ENCODE assay signal across 8 cellular contexts in genomic region chr9:4297151-4297794, GRCh38. TPM values are rescaled to one million over a fixed set of nuclear protein-coding genes. Genes with fewer than 3 reads are reported as not detected.
DNase-seq lines count a peak whose midpoint lies in the region; ATAC-seq and TF ChIP-seq lines count a peak whose summit lies in the region.

No MANE protein-coding gene starts in this region.

- peaks cover 26% of the 10 kb centered on the region for H3K4me1 Mint-ChIP-seq in activated T-cell treated with anti-CD3 and anti-CD28 coated beads, Interleukin-2, amount 50 U/mL, for 4 hours (ENCODE audit: low read depth)

- H3K4me1 ChIP-seq in fibroblast of lung (ENCODE audit: control insufficient read depth, extremely low read depth, insufficient read depth, low read length) (peaks cover 21% of the 10 kb centered on the region), muscle layer of colon (ENCODE audit: insufficient read depth, low read length) (peaks cover 10% of the 10 kb centered on the region), testis (peaks cover 14% of the 10 kb centered on the region)

- peak overlapping the region; percentile 86 for H3K9ac ChIP-seq in fibroblast of lung (ENCODE audit: insufficient read depth, low read length)
- peak overlapping the region; percentile 75 for H3K9ac ChIP-seq in muscle layer of colon (ENCODE audit: low read length)

- intact Hi-C loops in testis (cut with DNase I; ENCODE audit: low total_unique reads): no loop called here

- no peaks in the 10 kb centered on the region for H3K27me3 ChIP-seq in fibroblast of lung (ENCODE audit: control insufficient read depth, insufficient read depth, low read length)
- H3K27me3 ChIP-seq in muscle layer of colon (ENCODE audit: control insufficient read depth in 1 of 2, insufficient read depth in 2 of 2, low read length in 2 of 2): no peaks in the 10 kb centered on the region
- no peaks in the 10 kb centered on the region for H3K27me3 ChIP-seq in testis

- peak overlapping the region; percentile 54 for H2AFZ ChIP-seq in fibroblast of lung (ENCODE audit: low read length)

- no peaks in the 10 kb centered on the region for H3K36me3 ChIP-seq in fibroblast of lung (ENCODE audit: control insufficient read depth, insufficient read depth, low read length)
- H3K36me3 ChIP-seq in muscle layer of colon (ENCODE audit: insufficient read depth, low read length): no peaks in the 10 kb centered on the region
- H3K36me3 ChIP-seq in testis (ENCODE audit: low read depth, missing control alignments): no peaks in the 10 kb centered on the region

- H3K27me3 Mint-ChIP-seq in activated T-cell treated with anti-CD3 and anti-CD28 coated beads, Interleukin-2, amount 50 U/mL, for 4 hours (ENCODE audit: low read depth): peaks cover 50% of the 10 kb centered on the region

- H3K9me3 Mint-ChIP-seq in activated T-cell treated with anti-CD3 and anti-CD28 coated beads, Interleukin-2, amount 50 U/mL, for 4 hours: no peaks in the 10 kb centered on the region

- peak overlapping the region; percentile 87 for H3K4me2 ChIP-seq in fibroblast of lung (ENCODE audit: extremely low read depth, insufficient read depth, low read length)

- DNase-seq in NCI-H82 (lab: John Stamatoyannopoulos, UW) (peak; percentile 3), NCI-H82 treated with DMSO at 0.1 percent for 48 hours (lab: John Stamatoyannopoulos, UW; ENCODE audit: unreplicated experiment) (no peak), NCI-H446 treated with DMSO at 0.1 percent for 48 hours (lab: John Stamatoyannopoulos, UW) (peak; percentile 52), fibroblast of lung (ENCODE audit: low read depth in 2 of 2) (peak; percentile 91), testis (peak; percentile 91)
- peak; percentile 21 for DNase-seq in activated T-cell treated with anti-CD3 and anti-CD28 coated beads, Interleukin-2, amount 50 U/mL, for 4 hours

- peak; percentile 39 for ATAC-seq in HG02642 (IDR thresholded peaks at IDR 0.05; ENCODE audit: poor library complexity, unreplicated experiment)
- ATAC-seq in activated T-cell treated with anti-CD3 and anti-CD28 coated beads, Interleukin-2, amount 50 U/mL, for 4 hours: peak; percentile 12 to 18

- 4 to 5% methylated on average over 11 to 20 of the region's 20 CpGs for WGBS in testis, 2 donors

- peak overlapping the region; percentile 92 for H3K4me3 Mint-ChIP-seq in activated T-cell treated with anti-CD3 and anti-CD28 coated beads, Interleukin-2, amount 50 U/mL, for 4 hours

- H3K4me3 ChIP-seq in fibroblast of lung (replicated peaks in 1 of 4; ENCODE audit: control extremely low read depth in 1 of 4, insufficient read depth in 1 of 4, low read depth in 3 of 4, low read length in 4 of 4) (peak overlapping the region; percentile 63 to 88 (median 76)), muscle layer of colon (ENCODE audit: low read depth in 1 of 2, low read length in 2 of 2) (peak overlapping the region; percentile 63 to 70), testis (peak overlapping the region; percentile 78 to 84)

- TF ChIP-seq CTCF in fibroblast of lung (conservative IDR thresholded peaks at IDR 0.05 in 1 of 2, IDR thresholded peaks at IDR 0.05 in 1 of 2; ENCODE audit: low read depth in 1 of 2, low read length in 2 of 2): peak; percentile 49 to 52
- peak in 1 of 3 experiments; percentile 31 for TF ChIP-seq CTCF in testis (IDR thresholded peaks at IDR 0.05)

- no peaks in the 10 kb centered on the region for H3K36me3 Mint-ChIP-seq in activated T-cell treated with anti-CD3 and anti-CD28 coated beads, Interleukin-2, amount 50 U/mL, for 4 hours (ENCODE audit: insufficient read depth)

- no peaks in the 10 kb centered on the region for H4K20me1 ChIP-seq in fibroblast of lung (ENCODE audit: control insufficient read depth, extremely low read depth, insufficient read depth, low read length)

- H3K27ac ChIP-seq in fibroblast of lung (ENCODE audit: insufficient read depth, low read length): peak overlapping the region; percentile 93
- H3K27ac ChIP-seq in muscle layer of colon (ENCODE audit: low read depth, low read length): peak overlapping the region; percentile 69
- H3K27ac ChIP-seq in testis: peak overlapping the region; percentile 96

- H3K9me3 ChIP-seq in fibroblast of lung (ENCODE audit: control insufficient read depth, insufficient read depth, low read depth, low read length) (no peaks in the 10 kb centered on the region), muscle layer of colon (ENCODE audit: low read length) (no peaks in the 10 kb centered on the region), testis (no peaks in the 10 kb centered on the region)

- no peak for TF ChIP-seq POLR2A in testis (IDR thresholded peaks at IDR 0.05)

- H3K79me2 ChIP-seq in fibroblast of lung (ENCODE audit: control insufficient read depth, insufficient read depth, low read length): peaks cover 39% of the 10 kb centered on the region

RNA-seq across cellular contexts. Expression of gene GLIS3, which starts 2.6 kb away (rescaled TPM):
- 1 to 10 TPM; 1.7 to 4.7 (median 2.9) TPM for total RNA-seq in activated T-cell treated with anti-CD3 and anti-CD28 coated beads, Interleukin-2, amount 50 U/mL, for 4 hours
- total RNA-seq in fibroblast of lung: 22.3 and 27.5 TPM in 2 replicates
- polyA plus RNA-seq in fibroblast of lung: 4.2 and 5.3 TPM in 2 replicates
- polyA plus RNA-seq in fibroblast of lung (2012): 6.4 and 15.7 TPM in 2 replicates
- polyA minus RNA-seq in fibroblast of lung (ENCODE audit: low replicate concordance): 69.7 and 124 TPM in 2 replicates
- 10 to 100 TPM; 30.4 to 36.1 TPM for total RNA-seq in testis
- polyA plus RNA-seq in testis (ENCODE audit: insufficient read depth, low read depth, low replicate concordance): 12.4 TPM
